ENCODE assay signal across 1 cellular context in the genomic region with DNA sequence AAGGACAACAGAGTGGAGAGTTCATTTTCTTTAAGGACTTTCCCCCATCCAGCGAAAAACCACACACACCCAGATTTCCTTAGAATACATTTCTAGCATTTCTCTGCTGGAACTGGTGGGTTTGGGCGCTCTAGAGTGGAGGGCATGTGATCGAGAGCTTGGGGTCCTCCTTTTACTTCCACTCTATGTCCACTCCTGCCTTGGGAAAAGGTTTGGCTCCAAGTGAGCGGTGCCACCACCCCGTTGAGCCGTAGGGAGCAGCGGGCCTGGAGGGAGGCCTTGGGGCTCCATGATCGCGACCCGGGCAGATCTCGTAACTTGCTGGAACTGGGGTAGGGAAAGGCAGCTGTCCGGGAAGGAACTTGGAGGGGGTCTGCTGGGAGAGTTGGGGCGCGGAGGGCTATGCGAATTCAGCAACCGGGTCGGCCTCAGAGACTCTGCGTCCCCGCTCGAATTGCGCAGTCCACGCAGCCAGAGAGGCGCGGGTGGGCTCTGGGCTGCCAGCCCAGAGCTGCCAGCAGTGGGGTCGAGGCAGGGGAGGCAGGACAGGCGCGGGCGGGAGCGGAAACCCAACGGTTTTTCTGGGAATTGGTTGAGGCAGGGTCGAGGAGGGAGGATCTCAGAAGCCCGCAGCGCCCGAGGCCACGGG.
TF ChIP-seq lines count a peak whose summit lies in the region.

No MANE protein-coding gene starts in this region.

TF ChIP-seq in H1, 55 proteins besides CTCF, POLR2A, EP300 and RAD21:
- no peak for TF ChIP-seq JUN (IDR thresholded peaks at IDR 0.05; ENCODE audit: low read depth, low read length)
- no peak for TF ChIP-seq SP4 (IDR thresholded peaks at IDR 0.05; ENCODE audit: low read length)
- TF ChIP-seq TAF1 (IDR thresholded peaks at IDR 0.05; ENCODE audit: low read depth, low read length): no peak
- no peak for TF ChIP-seq CHD2 (IDR thresholded peaks at IDR 0.05; ENCODE audit: low read length)
- TF ChIP-seq EZH2 (IDR thresholded peaks at IDR 0.05; ENCODE audit: low read depth, low read length, severe bottlenecking): no peak
- TF ChIP-seq KDM1A (IDR thresholded peaks at IDR 0.05; ENCODE audit: borderline replicate concordance, low read length): no peak
- TF ChIP-seq CBX8 (IDR thresholded peaks at IDR 0.05; ENCODE audit: borderline replicate concordance, low read depth, low read length): peak; percentile 61; the same call in 1 of the 2 replicates
- TF ChIP-seq NANOG (IDR thresholded peaks at IDR 0.05; ENCODE audit: insufficient read depth, low read depth, low read length, poor library complexity, severe bottlenecking): no peak
- TF ChIP-seq RNF2 (IDR thresholded peaks at IDR 0.05; ENCODE audit: borderline replicate concordance, low read depth, low read length, missing control alignments, poor library complexity, severe bottlenecking): peak; percentile 79
- no peak for TF ChIP-seq BRCA1 (IDR thresholded peaks at IDR 0.05; ENCODE audit: low read depth, low read length)
- TF ChIP-seq, protein P1, sequence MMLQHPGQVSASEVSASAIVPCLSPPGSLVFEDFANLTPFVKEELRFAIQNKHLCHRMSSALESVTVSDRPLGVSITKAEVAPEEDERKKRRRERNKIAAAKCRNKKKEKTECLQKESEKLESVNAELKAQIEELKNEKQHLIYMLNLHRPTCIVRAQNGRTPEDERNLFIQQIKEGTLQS (IDR thresholded peaks at IDR 0.05; ENCODE audit: insufficient read depth, low read depth, low read length): no peak
- no peak for TF ChIP-seq RFX5 (IDR thresholded peaks at IDR 0.05; ENCODE audit: borderline replicate concordance, low read depth, low read length)
- no peak for TF ChIP-seq CTBP2 (IDR thresholded peaks at IDR 0.05; ENCODE audit: borderline replicate concordance, insufficient read depth, insufficient read length, low read length)
- no peak for TF ChIP-seq KDM5A (IDR thresholded peaks at IDR 0.05; ENCODE audit: low read length)
- TF ChIP-seq GTF2F1 (IDR thresholded peaks at IDR 0.05; ENCODE audit: borderline replicate concordance, low read depth, low read length): no peak
- TF ChIP-seq, protein P2, sequence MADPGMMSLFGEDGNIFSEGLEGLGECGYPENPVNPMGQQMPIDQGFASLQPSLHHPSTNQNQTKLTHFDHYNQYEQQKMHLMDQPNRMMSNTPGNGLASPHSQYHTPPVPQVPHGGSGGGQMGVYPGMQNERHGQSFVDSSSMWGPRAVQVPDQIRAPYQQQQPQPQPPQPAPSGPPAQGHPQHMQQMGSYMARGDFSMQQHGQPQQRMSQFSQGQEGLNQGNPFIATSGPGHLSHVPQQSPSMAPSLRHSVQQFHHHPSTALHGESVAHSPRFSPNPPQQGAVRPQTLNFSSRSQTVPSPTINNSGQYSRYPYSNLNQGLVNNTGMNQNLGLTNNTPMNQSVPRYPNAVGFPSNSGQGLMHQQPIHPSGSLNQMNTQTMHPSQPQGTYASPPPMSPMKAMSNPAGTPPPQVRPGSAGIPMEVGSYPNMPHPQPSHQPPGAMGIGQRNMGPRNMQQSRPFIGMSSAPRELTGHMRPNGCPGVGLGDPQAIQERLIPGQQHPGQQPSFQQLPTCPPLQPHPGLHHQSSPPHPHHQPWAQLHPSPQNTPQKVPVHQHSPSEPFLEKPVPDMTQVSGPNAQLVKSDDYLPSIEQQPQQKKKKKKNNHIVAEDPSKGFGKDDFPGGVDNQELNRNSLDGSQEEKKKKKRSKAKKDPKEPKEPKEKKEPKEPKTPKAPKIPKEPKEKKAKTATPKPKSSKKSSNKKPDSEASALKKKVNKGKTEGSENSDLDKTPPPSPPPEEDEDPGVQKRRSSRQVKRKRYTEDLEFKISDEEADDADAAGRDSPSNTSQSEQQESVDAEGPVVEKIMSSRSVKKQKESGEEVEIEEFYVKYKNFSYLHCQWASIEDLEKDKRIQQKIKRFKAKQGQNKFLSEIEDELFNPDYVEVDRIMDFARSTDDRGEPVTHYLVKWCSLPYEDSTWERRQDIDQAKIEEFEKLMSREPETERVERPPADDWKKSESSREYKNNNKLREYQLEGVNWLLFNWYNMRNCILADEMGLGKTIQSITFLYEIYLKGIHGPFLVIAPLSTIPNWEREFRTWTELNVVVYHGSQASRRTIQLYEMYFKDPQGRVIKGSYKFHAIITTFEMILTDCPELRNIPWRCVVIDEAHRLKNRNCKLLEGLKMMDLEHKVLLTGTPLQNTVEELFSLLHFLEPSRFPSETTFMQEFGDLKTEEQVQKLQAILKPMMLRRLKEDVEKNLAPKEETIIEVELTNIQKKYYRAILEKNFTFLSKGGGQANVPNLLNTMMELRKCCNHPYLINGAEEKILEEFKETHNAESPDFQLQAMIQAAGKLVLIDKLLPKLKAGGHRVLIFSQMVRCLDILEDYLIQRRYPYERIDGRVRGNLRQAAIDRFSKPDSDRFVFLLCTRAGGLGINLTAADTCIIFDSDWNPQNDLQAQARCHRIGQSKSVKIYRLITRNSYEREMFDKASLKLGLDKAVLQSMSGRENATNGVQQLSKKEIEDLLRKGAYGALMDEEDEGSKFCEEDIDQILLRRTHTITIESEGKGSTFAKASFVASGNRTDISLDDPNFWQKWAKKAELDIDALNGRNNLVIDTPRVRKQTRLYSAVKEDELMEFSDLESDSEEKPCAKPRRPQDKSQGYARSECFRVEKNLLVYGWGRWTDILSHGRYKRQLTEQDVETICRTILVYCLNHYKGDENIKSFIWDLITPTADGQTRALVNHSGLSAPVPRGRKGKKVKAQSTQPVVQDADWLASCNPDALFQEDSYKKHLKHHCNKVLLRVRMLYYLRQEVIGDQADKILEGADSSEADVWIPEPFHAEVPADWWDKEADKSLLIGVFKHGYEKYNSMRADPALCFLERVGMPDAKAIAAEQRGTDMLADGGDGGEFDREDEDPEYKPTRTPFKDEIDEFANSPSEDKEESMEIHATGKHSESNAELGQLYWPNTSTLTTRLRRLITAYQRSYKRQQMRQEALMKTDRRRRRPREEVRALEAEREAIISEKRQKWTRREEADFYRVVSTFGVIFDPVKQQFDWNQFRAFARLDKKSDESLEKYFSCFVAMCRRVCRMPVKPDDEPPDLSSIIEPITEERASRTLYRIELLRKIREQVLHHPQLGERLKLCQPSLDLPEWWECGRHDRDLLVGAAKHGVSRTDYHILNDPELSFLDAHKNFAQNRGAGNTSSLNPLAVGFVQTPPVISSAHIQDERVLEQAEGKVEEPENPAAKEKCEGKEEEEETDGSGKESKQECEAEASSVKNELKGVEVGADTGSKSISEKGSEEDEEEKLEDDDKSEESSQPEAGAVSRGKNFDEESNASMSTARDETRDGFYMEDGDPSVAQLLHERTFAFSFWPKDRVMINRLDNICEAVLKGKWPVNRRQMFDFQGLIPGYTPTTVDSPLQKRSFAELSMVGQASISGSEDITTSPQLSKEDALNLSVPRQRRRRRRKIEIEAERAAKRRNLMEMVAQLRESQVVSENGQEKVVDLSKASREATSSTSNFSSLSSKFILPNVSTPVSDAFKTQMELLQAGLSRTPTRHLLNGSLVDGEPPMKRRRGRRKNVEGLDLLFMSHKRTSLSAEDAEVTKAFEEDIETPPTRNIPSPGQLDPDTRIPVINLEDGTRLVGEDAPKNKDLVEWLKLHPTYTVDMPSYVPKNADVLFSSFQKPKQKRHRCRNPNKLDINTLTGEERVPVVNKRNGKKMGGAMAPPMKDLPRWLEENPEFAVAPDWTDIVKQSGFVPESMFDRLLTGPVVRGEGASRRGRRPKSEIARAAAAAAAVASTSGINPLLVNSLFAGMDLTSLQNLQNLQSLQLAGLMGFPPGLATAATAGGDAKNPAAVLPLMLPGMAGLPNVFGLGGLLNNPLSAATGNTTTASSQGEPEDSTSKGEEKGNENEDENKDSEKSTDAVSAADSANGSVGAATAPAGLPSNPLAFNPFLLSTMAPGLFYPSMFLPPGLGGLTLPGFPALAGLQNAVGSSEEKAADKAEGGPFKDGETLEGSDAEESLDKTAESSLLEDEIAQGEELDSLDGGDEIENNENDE (IDR thresholded peaks at IDR 0.05; ENCODE audit: insufficient replicate concordance, low read length): no peak
- TF ChIP-seq SUZ12 (IDR thresholded peaks at IDR 0.05; ENCODE audit: low read length): no peak; the same call in 1 of the 2 replicates
